ENCODE assay signal across 8 cellular contexts in genomic region chr14:39430762-39431415, GRCh38. TPM values are rescaled to one million over a fixed set of nuclear protein-coding genes. Genes with fewer than 3 reads are reported as not detected.
DNase-seq lines count a peak whose midpoint lies in the region; TF ChIP-seq lines count a peak whose summit lies in the region.

No MANE protein-coding gene starts in this region.

- no peaks in the 10 kb centered on the region for H3K36me3 ChIP-seq in Karpas-422 (ENCODE audit: insufficient read depth, low read length)
- H3K36me3 ChIP-seq in adrenal gland (replicated peaks in 1 of 2), result no peaks in the 10 kb centered on the region
- no peaks in the 10 kb centered on the region for H3K36me3 ChIP-seq in kidney epithelial cell (ENCODE audit: control insufficient read depth, insufficient read depth, low read length)
- no peaks in the 10 kb centered on the region for H3K36me3 ChIP-seq in suprapubic skin

- H3K27me3 ChIP-seq in Karpas-422 (ENCODE audit: low read length) (no peaks in the 10 kb centered on the region), adrenal gland (no peaks in the 10 kb centered on the region), kidney epithelial cell (ENCODE audit: control insufficient read depth, insufficient read depth, low read length) (no peaks in the 10 kb centered on the region), suprapubic skin (no peaks in the 10 kb centered on the region)

- H3K4me1 ChIP-seq in Karpas-422 (ENCODE audit: low read length) (peaks cover 52% of the 10 kb centered on the region), adrenal gland (replicated peaks in 1 of 2) (peaks cover 33 to 53% of the 10 kb centered on the region in 2 donors), suprapubic skin (peaks cover 52% of the 10 kb centered on the region)

- no peak overlapping the region for H2AFZ ChIP-seq in Karpas-422 (ENCODE audit: low read length)

- H3K4me2 ChIP-seq in Karpas-422 (ENCODE audit: low read depth, low read length, poor library complexity, severe bottlenecking), result peak overlapping the region; percentile 78

- TF ChIP-seq CTCF in adrenal gland (IDR thresholded peaks at IDR 0.05) (no peak), kidney epithelial cell (IDR thresholded peaks at IDR 0.05; ENCODE audit: insufficient read depth, low read length, poor library complexity, severe bottlenecking) (no peak), suprapubic skin (IDR thresholded peaks at IDR 0.05) (no peak)

- H3K27ac ChIP-seq in Karpas-422 (ENCODE audit: low read length), result peak overlapping the region; percentile 57
- peak overlapping the region in 4 of 5 donors; percentile 99 to 100 (median 100) for H3K27ac ChIP-seq in adrenal gland
- peak overlapping the region; percentile 99 for H3K27ac ChIP-seq in suprapubic skin

- 3 to 6% (median 4%) methylated on average over 19 of the region's 19 CpGs for WGBS in adrenal gland, 4 donors
- 7% methylated on average over 18 of the region's 19 CpGs for WGBS in suprapubic skin

- no peak for TF ChIP-seq POLR2A in adrenal gland (IDR thresholded peaks at IDR 0.05)
- TF ChIP-seq POLR2A in suprapubic skin (IDR thresholded peaks at IDR 0.05), result no peak

- peak; percentile 9 for DNase-seq in activated naive CD4-positive, alpha-beta T cell treated with Interleukin-2 at 50 U/mL for 16 hours
- DNase-seq in activated naive CD4-positive, alpha-beta T cell (lab: John Stamatoyannopoulos, UW), result no peak
- DNase-seq in Karpas-422 (peak; percentile 66), adrenal gland (peak in 1 of 7 donors; percentile 23), kidney epithelial cell (ENCODE audit: low read depth) (no peak), suprapubic skin (ENCODE audit: low spot score in 2 of 2) (no peak), superior temporal gyrus (ENCODE audit: extremely low spot score) (no peak), putamen (ENCODE audit: low spot score) (no peak)

- no peaks in the 10 kb centered on the region for H3K9me2 ChIP-seq in Karpas-422 (replicated peaks; ENCODE audit: insufficient read depth, low read length)

- peak overlapping the region; percentile 90 for H3K9ac ChIP-seq in Karpas-422 (ENCODE audit: low read length)

- no peak for TF ChIP-seq EP300 in suprapubic skin (IDR thresholded peaks at IDR 0.05)

- no peaks in the 10 kb centered on the region; the same call in 1 of the 2 replicates for H4K20me1 ChIP-seq in Karpas-422 (ENCODE audit: insufficient read depth, low read depth, low read length)

- peaks cover 58% of the 10 kb centered on the region for H3K79me2 ChIP-seq in Karpas-422 (ENCODE audit: low read length)

- H3K4me3 ChIP-seq in Karpas-422 (ENCODE audit: low read length) (peak overlapping the region; percentile 89), adrenal gland (peak overlapping the region; percentile 31 to 90 (median 86)), kidney epithelial cell (ENCODE audit: low read depth, low read length) (peak overlapping the region; percentile 94), suprapubic skin (peak overlapping the region; percentile 97)

- H3K9me3 ChIP-seq in Karpas-422 (ENCODE audit: low read length) (no peaks in the 10 kb centered on the region), adrenal gland (replicated peaks in 1 of 3) (no peaks in the 10 kb centered on the region), suprapubic skin (no peaks in the 10 kb centered on the region)

- intact Hi-C loops in adrenal gland (cut with DNase I), result loop anchor here in 1 of 2 donors (10.0 kb wide), 1 partner anchor 256 kb away; the partner anchor contains the start of genes PNN and TRAPPC6B

RNA-seq across cellular contexts. Expression of gene FBXO33, which starts 1.3 kb away (rescaled TPM):
- total RNA-seq in Karpas-422 (2014; rRNA removed; shearing (Covaris generic); ENCODE audit: low replicate concordance), result 35.3 and 63.7 TPM in 2 replicates
- 10 to 100 TPM; 13.5 to 23.2 (median 21.4) TPM for total RNA-seq in adrenal gland
- polyA plus RNA-seq in adrenal gland, result 10 to 100 TPM in 1 of 3 donors, 1 to 10 TPM in 2; 6.0 to 14.7 (median 8.3) TPM
- total RNA-seq in kidney epithelial cell, result 13.7 and 17.7 TPM in 2 replicates
- 10 to 100 TPM; 12.4 to 23.7 (median 15.3) TPM for total RNA-seq in suprapubic skin

Comparison
In these comparisons a context has a peak if more than half of its experiments do, and no peak if none do; other contexts are left out.
1. DNase-seq: peak in activated naive CD4-positive, alpha-beta T cell treated with Interleukin-2 at 50 U/mL for 16 hours (single experiment) and Karpas-422 (single experiment); none in activated naive CD4-positive, alpha-beta T cell (0 of 4), kidney epithelial cell (single experiment), suprapubic skin (0 of 2), superior temporal gyrus (single experiment) and putamen (single experiment).
2. Peak in every context shown above with its lines, with median percentiles within 50 percentile points of each other: H3K27ac ChIP-seq and H3K4me3 ChIP-seq.